ENCODE assay signal across 9 cellular contexts in the genomic region with DNA sequence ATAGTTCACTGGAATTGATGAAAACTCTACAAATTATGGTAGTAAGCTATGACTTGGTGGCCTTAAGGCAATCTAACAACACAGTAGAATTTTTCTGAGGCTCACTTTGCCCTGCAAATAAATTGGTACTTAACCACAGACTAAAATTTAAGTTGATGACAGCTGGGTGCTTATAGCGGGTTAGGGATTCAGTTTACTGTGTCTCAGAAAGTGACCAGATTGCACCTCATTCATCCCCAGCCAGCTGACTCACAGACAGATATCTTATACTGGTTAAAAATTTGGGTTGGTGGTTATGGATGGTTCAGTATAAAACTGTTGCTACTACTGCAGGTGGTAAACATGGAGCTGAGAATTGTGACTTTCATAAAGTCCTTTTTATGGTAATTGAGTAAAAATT. TPM values are rescaled to one million over a fixed set of nuclear protein-coding genes. Genes with fewer than 3 reads are reported as not detected.
A peak's percentile ranks its signal among the peaks of the same experiment; 100 is the strongest.
DNase-seq lines count a peak whose midpoint lies in the region; ATAC-seq and TF ChIP-seq lines count a peak whose summit lies in the region.
"Had no signal": no experiment of that assay in that cellular context is flagged by ENCODE, and none has a peak within 500 bp of the region (broad histone marks: within the 10 kb centered on the region; RNA-seq: fewer than 3 reads in every experiment).

No MANE protein-coding gene starts in this region.

- peaks cover 50% of the 10 kb centered on the region for H3K4me1 Mint-ChIP-seq in activated naive CD8-positive, alpha-beta T cell treated with anti-CD3 and anti-CD28 coated beads for 36 hours

- no peak overlapping the region for H4K5ac ChIP-seq in mesendoderm (ENCODE audit: low read length)

- no peak overlapping the region for H4K8ac ChIP-seq in mesendoderm (ENCODE audit: low read depth, low read length)

- H3K27ac Mint-ChIP-seq in activated naive CD8-positive, alpha-beta T cell treated with anti-CD3 and anti-CD28 coated beads for 36 hours, result no peak overlapping the region

- ATAC-seq in GM18861 (IDR thresholded peaks at IDR 0.05; ENCODE audit: unreplicated experiment), result no peak
- ATAC-seq: lower lobe of right lung had no signal

- peak overlapping the region; percentile 28 for H3K4me2 ChIP-seq in mesendoderm (ENCODE audit: low read length)

- H2BK120ac ChIP-seq in mesendoderm (ENCODE audit: low read depth, low read length), result no peak overlapping the region

- peaks cover 2% of the 10 kb centered on the region for H3K79me1 ChIP-seq in mesendoderm (ENCODE audit: low read length)

- no peak for TF ChIP-seq CTCF in GM06990 (IDR thresholded peaks at IDR 0.05; ENCODE audit: insufficient read depth, low read length, poor library complexity, severe bottlenecking)
- TF ChIP-seq CTCF in LNCaP clone FGC (IDR thresholded peaks at IDR 0.05; ENCODE audit: control insufficient read depth, extremely low read depth, insufficient read depth), result no peak

- no peak overlapping the region for H3K23ac ChIP-seq in mesendoderm (ENCODE audit: low read length)

- no peak overlapping the region for H2AK5ac ChIP-seq in mesendoderm (ENCODE audit: low read length)

- peak overlapping the region; percentile 98 for H3K4me3 ChIP-seq in GM06990 (replicated peaks; ENCODE audit: low read depth, low read length)
- H3K4me3 ChIP-seq in LNCaP clone FGC (ENCODE audit: low read depth, low read length), result peak overlapping the region; percentile 84
- no peak overlapping the region for H3K4me3 ChIP-seq in mesendoderm (ENCODE audit: low read length)
- H3K4me3 ChIP-seq: lower lobe of right lung had no signal

- H3K9ac ChIP-seq in mesendoderm (ENCODE audit: low read length), result peak overlapping the region; percentile 48

- H3K36me3 ChIP-seq in GM06990 (ENCODE audit: control insufficient read depth, insufficient read depth, low read length) (no peaks in the 10 kb centered on the region; the same call in 1 of the 2 replicates), mesendoderm (ENCODE audit: control insufficient read depth, insufficient read depth, low read length) (peaks cover 2% of the 10 kb centered on the region)

- H3K56ac ChIP-seq in mesendoderm (ENCODE audit: low read length), result no peak overlapping the region

- peaks cover 78% of the 10 kb centered on the region for H3K36me3 Mint-ChIP-seq in activated naive CD8-positive, alpha-beta T cell treated with anti-CD3 and anti-CD28 coated beads for 36 hours

- peak overlapping the region; percentile 91 for H3K4me3 Mint-ChIP-seq in activated naive CD8-positive, alpha-beta T cell treated with anti-CD3 and anti-CD28 coated beads for 36 hours

- no peak overlapping the region for H2BK5ac ChIP-seq in mesendoderm (ENCODE audit: low read length)

- no CpG with 5 or more reads among the region's 1 CpG for WGBS in mesendoderm (ENCODE audit: extremely low coverage, insufficient coverage, low lambda C conversion rate)

- no peaks in the 10 kb centered on the region for H3K9me3 Mint-ChIP-seq in activated naive CD8-positive, alpha-beta T cell treated with anti-CD3 and anti-CD28 coated beads for 36 hours

- no peak overlapping the region for H3K18ac ChIP-seq in mesendoderm (ENCODE audit: low read length)

- peaks cover 2% of the 10 kb centered on the region for H3K4me1 ChIP-seq in mesendoderm (ENCODE audit: control insufficient read depth, low read depth, low read length)

- H3K27ac ChIP-seq in mesendoderm (ENCODE audit: low read depth, low read length), result no peak overlapping the region
- H3K27ac ChIP-seq: lower lobe of right lung had no signal

- peaks cover 40% of the 10 kb centered on the region for H3K79me2 ChIP-seq in mesendoderm (ENCODE audit: control insufficient read depth, insufficient read depth, low read length)

- no peak overlapping the region for H3K4ac ChIP-seq in mesendoderm (ENCODE audit: low read depth, low read length)

- DNase-seq in GM06990 (ENCODE audit: extremely low read depth, insufficient read length) (no peak), LNCaP clone FGC (ENCODE audit: low read depth) (no peak), mesendoderm (no peak), cerebellar nuclear complex (lab: John Stamatoyannopoulos, UW) (no peak), T1000 (lab: John Stamatoyannopoulos, UW) (no peak), GM19238 (ENCODE audit: insufficient read length, low spot score) (no peak)
- no peak for DNase-seq in activated naive CD8-positive, alpha-beta T cell treated with anti-CD3 and anti-CD28 coated beads for 36 hours
- DNase-seq: lower lobe of right lung had no signal

- no peaks in the 10 kb centered on the region for H3K27me3 ChIP-seq in GM06990 (replicated peaks; ENCODE audit: control insufficient read depth, insufficient read depth, low read length)
- no peaks in the 10 kb centered on the region for H3K27me3 ChIP-seq in mesendoderm (ENCODE audit: insufficient read depth, low read length, poor library complexity)

- H2BK15ac ChIP-seq in mesendoderm (replicated peaks; ENCODE audit: low read depth), result no peak overlapping the region

- peaks cover 6% of the 10 kb centered on the region for H3K27me3 Mint-ChIP-seq in activated naive CD8-positive, alpha-beta T cell treated with anti-CD3 and anti-CD28 coated beads for 36 hours

RNA-seq across cellular contexts. Expression of gene CKS2, which starts 2.8 kb away (rescaled TPM):
- total RNA-seq in activated naive CD8-positive, alpha-beta T cell treated with anti-CD3 and anti-CD28 coated beads for 36 hours, result 100 to 1,000 TPM; 333 to 343 TPM
- polyA plus RNA-seq in mesendoderm (2013, experiment 1 of 2), result 167 TPM
- polyA plus RNA-seq in mesendoderm (2013, experiment 2 of 2), result 169 TPM

RNA-seq across cellular contexts. Expression of gene SECISBP2, which starts 4.5 kb away (rescaled TPM):
- total RNA-seq in activated naive CD8-positive, alpha-beta T cell treated with anti-CD3 and anti-CD28 coated beads for 36 hours, result 10 to 100 TPM; 27.3 to 34.7 TPM
- polyA plus RNA-seq in mesendoderm (2013, experiment 1 of 2), result 68.8 TPM
- polyA plus RNA-seq in mesendoderm (2013, experiment 2 of 2), result 61.8 TPM
